8 cellular contexts compared by ENCODE assay signal in genomic region chr3:155854147-155854940, GRCh38. TPM values are rescaled to one million over a fixed set of nuclear protein-coding genes. Genes with fewer than 3 reads are reported as not detected.
A peak's percentile ranks its signal among the peaks of the same experiment; 100 is the strongest.
DNase-seq lines count a peak whose midpoint lies in the region; ATAC-seq, FAIRE-seq and TF ChIP-seq lines count a peak whose summit lies in the region.

SLC33A1 (minus strand) TSS chr3:155854427; CDS start chr3:155853997, 430 bp downstream.

- no peaks in the 10 kb centered on the region for H3K9me3 ChIP-seq in Loucy (ENCODE audit: insufficient read depth, low read depth, low read length)

- peak within 1 kb of the TSS; percentile 95 for H3K9ac ChIP-seq in Loucy (ENCODE audit: low read depth, low read length, poor library complexity, severe bottlenecking)

- H3K4me3 ChIP-seq in Loucy (ENCODE audit: low read length, poor library complexity, severe bottlenecking) (peak within 1 kb of the TSS; percentile 90), fibroblast of mammary gland (ENCODE audit: control insufficient read depth, low read depth, low read length) (peak within 1 kb of the TSS; percentile 88)

- peak; percentile 98 for FAIRE-seq in H54 (lab: Jason Lieb, UNC)

- peak; percentile 100 for DNase-seq in EL
- peak; percentile 92 for DNase-seq in H54 (ENCODE audit: insufficient read length, low spot score)
- DNase-seq in activated T-helper 9 cell treated with anti-CD3 and anti-CD28 coated beads, Interleukin-2, amount 50 U/mL, for 16 hours (ENCODE audit: low read depth): peak; percentile 98
- DNase-seq in fibroblast of mammary gland (ENCODE audit: low read depth): peak; percentile 100
- DNase-seq in naive thymus-derived CD8-positive, alpha-beta T cell: peak; percentile 94 to 99 (median 99)
- peak; percentile 96 to 99 (median 98) for DNase-seq in stimulated activated naive CD4-positive, alpha-beta T cell (lab: John Stamatoyannopoulos, UW)

- H3K4me1 Mint-ChIP-seq in naive thymus-derived CD8-positive, alpha-beta T cell: peaks cover 11 to 44% (median 35%) of the 10 kb centered on the region in 4 donors

- H3K4me2 ChIP-seq in Loucy (ENCODE audit: low read depth, low read length, poor library complexity, severe bottlenecking): peak within 1 kb of the TSS; percentile 90

- TF ChIP-seq CTCF in Loucy (conservative IDR thresholded peaks at IDR 0.05; ENCODE audit: low read length): no peak
- no peak for TF ChIP-seq CTCF in fibroblast of mammary gland (conservative IDR thresholded peaks at IDR 0.05; ENCODE audit: control insufficient read depth, insufficient read depth, low read depth, low read length)

- H3K27me3 ChIP-seq in Loucy (ENCODE audit: insufficient read depth, low read length, poor library complexity, severe bottlenecking): no peaks in the 10 kb centered on the region

- peaks cover 0 to 2% (median 0%) of the 10 kb centered on the region in 9 donors for H3K9me3 Mint-ChIP-seq in naive thymus-derived CD8-positive, alpha-beta T cell

- H3K79me2 ChIP-seq in Loucy (ENCODE audit: insufficient read depth, low read length): peaks cover 43% of the 10 kb centered on the region

- H3K27ac Mint-ChIP-seq in naive thymus-derived CD8-positive, alpha-beta T cell: peak within 1 kb of the TSS; percentile 95 to 100 (median 99)

- H3K36me3 Mint-ChIP-seq in naive thymus-derived CD8-positive, alpha-beta T cell: peaks cover 0 to 17% (median 4%) of the 10 kb centered on the region in 3 donors

- peaks cover 20% of the 10 kb centered on the region for H3K4me1 ChIP-seq in Loucy (ENCODE audit: insufficient read depth, low read length, poor library complexity, severe bottlenecking)

- TF ChIP-seq POLR2A in H54 (IDR thresholded peaks at IDR 0.05; ENCODE audit: low read depth, low read length) (peak; percentile 82), Raji (IDR thresholded peaks at IDR 0.05; ENCODE audit: insufficient read depth, low read depth, low read length) (peak; percentile 87)

- ATAC-seq in naive thymus-derived CD8-positive, alpha-beta T cell: peak; percentile 88 to 90

- H3K4me3 Mint-ChIP-seq in naive thymus-derived CD8-positive, alpha-beta T cell: peak within 1 kb of the TSS; percentile 93 to 98 (median 96)

- no peaks in the 10 kb centered on the region for H3K27me3 Mint-ChIP-seq in naive thymus-derived CD8-positive, alpha-beta T cell

- peaks cover 26% of the 10 kb centered on the region for H4K20me1 ChIP-seq in Loucy (ENCODE audit: insufficient read depth, low read length, poor library complexity, severe bottlenecking)

- H3F3A ChIP-seq in Loucy (ENCODE audit: low read depth): no peaks in the 10 kb centered on the region

- H3K9me2 ChIP-seq in Loucy (replicated peaks; ENCODE audit: low read depth, low read length): no peaks in the 10 kb centered on the region

- POLR2A ChIA-PET in naive thymus-derived CD8-positive, alpha-beta T cell (lab: Charles Lee): interaction anchor here (0.7 to 4.1 kb wide), 7 partner anchors 11 to 1531 kb away, joined by 3 to 33 read pairs (median 8); partner anchors contain the start of genes C3orf33, CCNL1 and GMPS

- H3K36me3 ChIP-seq in Loucy (ENCODE audit: insufficient read depth, low read length): no peaks in the 10 kb centered on the region

- H2AFZ ChIP-seq in Loucy (ENCODE audit: low read length): peak within 1 kb of the TSS; percentile 92

RNA-seq across cellular contexts. Expression of gene SLC33A1, which starts in this region (rescaled TPM):
- 10 to 100 TPM; 29.0 to 32.2 TPM for total RNA-seq in naive thymus-derived CD8-positive, alpha-beta T cell
- 10 to 100 TPM; 11.2 to 15.2 (median 12.5) TPM for polyA plus RNA-seq in naive thymus-derived CD8-positive, alpha-beta T cell

Comparison
In these comparisons a context has a peak if more than half of its experiments do, and no peak if none do; other contexts are left out.
1. Peak in every context shown above with its lines: DNase-seq, ATAC-seq and H3K4me3 ChIP-seq.